ENCODE assay signal across 11 cellular contexts in genomic region chr1:161196521-161197451, GRCh38. TPM values are rescaled to one million over a fixed set of nuclear protein-coding genes. Genes with fewer than 3 reads are reported as not detected.
DNase-seq lines count a peak whose midpoint lies in the region; ATAC-seq and TF ChIP-seq lines count a peak whose summit lies in the region.
"Had no signal": no experiment of that assay in that cellular context is flagged by ENCODE, and none has a peak within 500 bp of the region (broad histone marks: within the 10 kb centered on the region; RNA-seq: fewer than 3 reads in every experiment).

No MANE protein-coding gene starts in this region.

- no peak overlapping the region for H2BK120ac ChIP-seq in trophoblast cell (ENCODE audit: insufficient read depth, low read length, poor library complexity)

- no peak for TF ChIP-seq EP300 in gastroesophageal sphincter (IDR thresholded peaks at IDR 0.05)

- H3K79me2 ChIP-seq in trophoblast cell (ENCODE audit: control insufficient read depth, insufficient read depth, low read length, poor library complexity) = peaks cover 2% of the 10 kb centered on the region

- H3K9me3 ChIP-seq in gastroesophageal sphincter (no peaks in the 10 kb centered on the region), trophoblast cell (ENCODE audit: insufficient read depth, low read depth, low read length) (no peaks in the 10 kb centered on the region)

- H2AFZ ChIP-seq in trophoblast cell (ENCODE audit: insufficient read depth, low read length, poor library complexity) = no peak overlapping the region

- no peak overlapping the region for H3K14ac ChIP-seq in trophoblast cell (ENCODE audit: low read length)

- no peak for TF ChIP-seq CTCF in gastroesophageal sphincter (IDR thresholded peaks at IDR 0.05)

- H3K9ac ChIP-seq in trophoblast cell (ENCODE audit: low read length) = no peak overlapping the region

- H4K12ac ChIP-seq in trophoblast cell (ENCODE audit: low read depth, low read length) = peak overlapping the region; percentile 2

- H3K18ac ChIP-seq in trophoblast cell (ENCODE audit: low read length) = no peak overlapping the region

- DNase-seq in AG20443 (ENCODE audit: low spot score) = peak; percentile 87
- DNase-seq in trophoblast cell = no peak
- DNase-seq in NCI-H1930 (lab: John Stamatoyannopoulos, UW) = no peak
- no peak for DNase-seq in cerebellar nuclear complex (lab: John Stamatoyannopoulos, UW)
- DNase-seq in medulla oblongata (ENCODE audit: extremely low spot score) = no peak
- DNase-seq in DMS153 (lab: John Stamatoyannopoulos, UW) = no peak
- DNase-seq: NCI-H345 had no signal

- H3K4me3 ChIP-seq in gastroesophageal sphincter (peak overlapping the region in 1 of 2 donors; percentile 50), trophoblast cell (ENCODE audit: low read depth, low read length) (no peak overlapping the region)

- H2AK5ac ChIP-seq in trophoblast cell (ENCODE audit: low read length) = no peak overlapping the region

- no peak overlapping the region for H2BK12ac ChIP-seq in trophoblast cell (ENCODE audit: low read length)

- no peak overlapping the region for H2BK5ac ChIP-seq in trophoblast cell (ENCODE audit: low read depth, low read length, poor library complexity)

- TF ChIP-seq POLR2A in gastroesophageal sphincter (IDR thresholded peaks at IDR 0.05) = no peak

- WGBS in gastroesophageal sphincter (ENCODE audit: low coverage in 1 of 2), 2 donors = 19 to 27% methylated on average over 3 to 7 of the region's 27 CpGs
- no CpG with 5 or more reads among the region's 27 CpGs for WGBS in trophoblast cell (ENCODE audit: extremely low coverage, insufficient coverage, insufficient read length)

- H3K27me3 ChIP-seq in gastroesophageal sphincter = no peaks in the 10 kb centered on the region
- no peaks in the 10 kb centered on the region for H3K27me3 ChIP-seq in trophoblast cell (ENCODE audit: insufficient read depth, low read length)

- H3K36me3 ChIP-seq in gastroesophageal sphincter (peaks cover 0 to 8% of the 10 kb centered on the region in 2 donors), trophoblast cell (ENCODE audit: control insufficient read depth in 1 of 2, insufficient read depth in 2 of 2, low read length in 2 of 2) (no peaks in the 10 kb centered on the region)

- peaks cover 0 to 95% (median 46%) of the 10 kb centered on the region in 3 donors for H3K4me1 ChIP-seq in gastroesophageal sphincter
- H3K4me1 ChIP-seq in trophoblast cell (ENCODE audit: control insufficient read depth in 1 of 2, insufficient read depth in 2 of 2, low read length in 2 of 2) = peaks cover 24 to 26% of the 10 kb centered on the region in 2 experiments

- H3K79me1 ChIP-seq in trophoblast cell (ENCODE audit: low read length) = peaks cover 7% of the 10 kb centered on the region

- H4K91ac ChIP-seq in trophoblast cell (ENCODE audit: low read depth, low read length) = no peak overlapping the region

- peak; percentile 80 for ATAC-seq in SK-N-SH treated with all-trans-retinoic acid at 6 μM for 48 hours
- no peak for ATAC-seq in gastroesophageal sphincter

- H3K23ac ChIP-seq in trophoblast cell (ENCODE audit: low read length) = no peak overlapping the region

- H3K4me2 ChIP-seq in trophoblast cell (ENCODE audit: low read length) = no peak overlapping the region

- H3K27ac ChIP-seq in gastroesophageal sphincter (peak overlapping the region in 3 of 4 donors; percentile 94 to 96 (median 96)), trophoblast cell (ENCODE audit: low read depth, low read length) (no peak overlapping the region)

- H3K4ac ChIP-seq in trophoblast cell (ENCODE audit: low read depth, low read length) = no peak overlapping the region

- H4K8ac ChIP-seq in trophoblast cell (ENCODE audit: low read depth, low read length) = peak overlapping the region; percentile 1

TF ChIP-seq in SK-N-SH treated with all-trans-retinoic acid at 6 μM for 48 hours, 23 proteins besides CTCF, POLR2A, EP300 and RAD21:
- TF ChIP-seq ARNTL (CRISPR knock-in tag; IDR thresholded peaks at IDR 0.05; ENCODE audit: borderline replicate concordance, low read depth) (no peak), ZNF565 (CRISPR knock-in tag; conservative IDR thresholded peaks at IDR 0.05; ENCODE audit: low read depth) (no peak), SNAI2 (CRISPR knock-in tag; IDR thresholded peaks at IDR 0.05) (no peak), CSDC2 (CRISPR knock-in tag; IDR thresholded peaks at IDR 0.05) (0 out of 2 replicates have a peak, but pooled peaks have one; percentile 45), ZNF70 (CRISPR knock-in tag; IDR thresholded peaks at IDR 0.05) (no peak), PATZ1 (CRISPR knock-in tag; IDR thresholded peaks at IDR 0.05; ENCODE audit: borderline replicate concordance) (no peak), CREB5 (CRISPR knock-in tag; IDR thresholded peaks at IDR 0.05; ENCODE audit: low read depth) (no peak), TCF4 (CRISPR knock-in tag; IDR thresholded peaks at IDR 0.05; ENCODE audit: borderline replicate concordance) (peak; percentile 34; the same call in 1 of the 2 replicates), ZNF8 (CRISPR knock-in tag; IDR thresholded peaks at IDR 0.05) (no peak), ZFP30 (CRISPR knock-in tag; IDR thresholded peaks at IDR 0.05) (no peak)
TF ChIP-seq in SK-N-SH treated with all-trans-retinoic acid at 6 μM for 48 hours: peak in this region for 2.

RNA-seq across cellular contexts. Expression of gene ADAMTS4, which starts 2.1 kb away (rescaled TPM):
- 10 to 100 TPM in 1 of 4 donors, 1 to 10 TPM in 3; 3.7 to 60.6 (median 6.7) TPM for total RNA-seq in gastroesophageal sphincter
- polyA plus RNA-seq in trophoblast cell (2013) = 0.53 and 0.60 TPM in 2 replicates
- total RNA-seq: H4 had no signal

RNA-seq across cellular contexts. Expression of gene NDUFS2, which starts 5.4 kb away (rescaled TPM):
- 100 to 1,000 TPM in 2 of 4 donors, 10 to 100 TPM in 2; 93.4 to 121 (median 100) TPM for total RNA-seq in gastroesophageal sphincter
- 39.1 and 40.2 TPM in 2 replicates for polyA plus RNA-seq in trophoblast cell (2013)

RNA-seq across cellular contexts. Expression of gene FCER1G, which starts 18.3 kb away (rescaled TPM):
- 10 to 100 TPM in 3 of 4 donors, 1 to 10 TPM in 1; 6.4 to 74.6 (median 52.0) TPM for total RNA-seq in gastroesophageal sphincter
- 1.1 and 1.6 TPM in 2 replicates for polyA plus RNA-seq in trophoblast cell (2013)

RNA-seq across cellular contexts. Expression of gene B4GALT3, which starts 19.5 kb away (rescaled TPM):
- 10 to 100 TPM; 14.8 to 26.4 (median 19.5) TPM for total RNA-seq in gastroesophageal sphincter
- polyA plus RNA-seq in trophoblast cell (2013) = 88.8 and 92.4 TPM in 2 replicates

RNA-seq across cellular contexts. Expression of gene APOA2, which starts 26.6 kb away (rescaled TPM):
- not detected for total RNA-seq in gastroesophageal sphincter
- 11.6 and 12.0 TPM in 2 replicates for polyA plus RNA-seq in trophoblast cell (2013)
- total RNA-seq: activated CD8-positive, alpha-beta memory T cell treated with anti-CD3 and anti-CD28 coated beads for 36 hours; H4 had no signal
